23 cellular contexts compared by ENCODE assay signal in the genomic region with DNA sequence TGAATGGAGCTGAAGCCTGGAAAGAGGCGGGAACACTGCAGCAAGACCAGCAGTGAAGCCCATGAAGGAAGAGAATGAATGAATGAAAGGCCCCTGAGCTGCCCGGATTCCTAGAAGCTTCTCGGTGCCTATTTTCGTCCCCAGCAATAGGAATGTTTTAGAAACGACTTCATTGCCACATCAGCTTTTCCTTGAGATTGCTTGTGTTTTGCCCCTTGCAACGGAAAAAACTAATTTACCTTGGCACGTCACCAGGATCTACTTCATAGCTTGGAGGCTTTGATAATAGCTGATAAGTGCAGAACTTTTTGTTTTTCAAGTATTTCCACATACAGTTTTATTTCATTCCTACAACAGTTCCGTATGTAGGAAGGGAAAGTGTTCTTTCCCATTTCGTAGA.
DNase-seq lines count a peak whose midpoint lies in the region; ATAC-seq, FAIRE-seq and TF ChIP-seq lines count a peak whose summit lies in the region.
"Had no signal": no experiment of that assay in that cellular context is flagged by ENCODE, and none has a peak within 500 bp of the region (broad histone marks: within the 10 kb centered on the region; RNA-seq: fewer than 3 reads in every experiment).

No MANE protein-coding gene starts in this region.

- no peak overlapping the region for H3K4me3 Mint-ChIP-seq in nephron progenitor cell
- no peak overlapping the region for H3K4me3 Mint-ChIP-seq in activated T-helper 1 cell treated with anti-CD3 and anti-CD28 coated beads, Interleukin-12 subunit alpha, Interleukin-12 subunit beta, Interleukin-2, Interleukin-4 antibody, amounts not matched to agents 30 ng/mL and 10 ng/mL and 1 ng/mL, durations not matched to agents 14 hours and 24 hours and 36 hours
- H3K4me3 Mint-ChIP-seq in CD4-positive, alpha-beta memory T cell = no peak overlapping the region
- H3K4me3 Mint-ChIP-seq: B cell; CD8-positive, alpha-beta memory T cell; IgD-negative memory B cell had no signal

- dilution Hi-C loops in endothelial cell of umbilical vein (cut with MboI; ENCODE audit: extremely low pct_ligation_motif_present, low sequenced_read_pairs) = no loop called here

- H3K27ac Mint-ChIP-seq in nephron progenitor cell = peak overlapping the region; percentile 68
- no peak overlapping the region for H3K27ac Mint-ChIP-seq in activated T-helper 1 cell treated with anti-CD3 and anti-CD28 coated beads, Interleukin-12 subunit alpha, Interleukin-12 subunit beta, Interleukin-2, Interleukin-4 antibody, amounts not matched to agents 30 ng/mL and 10 ng/mL and 1 ng/mL, durations not matched to agents 14 hours and 24 hours and 36 hours
- no peak overlapping the region for H3K27ac Mint-ChIP-seq in CD4-positive, alpha-beta memory T cell
- H3K27ac Mint-ChIP-seq: B cell, IgD-negative memory B cell had no signal

- no peak for TF ChIP-seq POLR2A in endothelial cell of umbilical vein (IDR thresholded peaks at IDR 0.05; ENCODE audit: low read depth, low read length)

- H3K36me3 Mint-ChIP-seq in nephron progenitor cell (ENCODE audit: low read depth) = peaks cover 63% of the 10 kb centered on the region
- no peaks in the 10 kb centered on the region for H3K36me3 Mint-ChIP-seq in activated T-helper 1 cell treated with anti-CD3 and anti-CD28 coated beads, Interleukin-12 subunit alpha, Interleukin-12 subunit beta, Interleukin-2, Interleukin-4 antibody, amounts not matched to agents 30 ng/mL and 10 ng/mL and 1 ng/mL, durations not matched to agents 14 hours and 24 hours and 36 hours (ENCODE audit: low read depth)
- no peaks in the 10 kb centered on the region for H3K36me3 Mint-ChIP-seq in CD4-positive, alpha-beta memory T cell
- H3K36me3 Mint-ChIP-seq: CD8-positive, alpha-beta memory T cell; IgD-negative memory B cell had no signal

- POLR2A ChIA-PET in endothelial cell of umbilical vein (lab: Charles Lee) = no interaction called here
- POLR2A ChIA-PET in CD4-positive, alpha-beta memory T cell (lab: Charles Lee; ENCODE audit: partially characterized antibody) = no interaction called here

- DNase-seq in RPMI7951 (ENCODE audit: low read depth) = peak; percentile 48
- peak; percentile 77 for DNase-seq in endothelial cell of umbilical vein (ENCODE audit: low read depth, low spot score)
- no peak for DNase-seq in nephron progenitor cell
- DNase-seq in activated CD4-positive, alpha-beta T cell treated with anti-CD3 and anti-CD28 coated beads, Interleukin-2, amount 50 U/mL, for 4 hours = no peak
- DNase-seq in activated T-helper 1 cell treated with anti-CD3 and anti-CD28 coated beads, Interleukin-12 subunit alpha, Interleukin-12 subunit beta, Interleukin-2, Interleukin-4 antibody, amounts not matched to agents 30 ng/mL and 10 ng/mL and 1 ng/mL, durations not matched to agents 14 hours and 24 hours and 36 hours (ENCODE audit: low spot score) = no peak
- no peak for DNase-seq in CD4-positive, alpha-beta memory T cell
- DNase-seq: CD8-positive, alpha-beta memory T cell; DMS 273 treated with DMSO at 0.1 percent for 48 hours; EL; GDM1; MM.1S; NCI-H446; NCI-H526; SHP77 had no signal

- FAIRE-seq in endothelial cell of umbilical vein (lab: Jason Lieb, UNC) = peak; percentile 78
- FAIRE-seq: A549, GM12878, H54 had no signal

- H3K27me3 ChIP-seq in endothelial cell of umbilical vein (ENCODE audit: control insufficient read depth in 2 of 2, insufficient read depth in 2 of 2, low read length in 2 of 2) = peaks cover 4 to 10% of the 10 kb centered on the region in 2 experiments
- no peaks in the 10 kb centered on the region for H3K27me3 ChIP-seq in CD4-positive, alpha-beta memory T cell (ENCODE audit: insufficient read depth, low read length)

- H2AFZ ChIP-seq in endothelial cell of umbilical vein (ENCODE audit: low read depth, low read length) = peak overlapping the region; percentile 25

- H3K9ac ChIP-seq in endothelial cell of umbilical vein (replicated peaks; ENCODE audit: extremely low read depth, insufficient read depth, low read length) = no peak overlapping the region
- H3K9ac ChIP-seq: KMS-11 had no signal

- CTCF ChIA-PET in endothelial cell of umbilical vein (lab: Charles Lee) = no interaction called here
- CTCF ChIA-PET in CD4-positive, alpha-beta memory T cell (lab: Charles Lee; ENCODE audit: partially characterized antibody) = no interaction called here

- H3K4me1 ChIP-seq in endothelial cell of umbilical vein (ENCODE audit: control insufficient read depth, extremely low read depth, insufficient read depth, low read length) = peaks cover 5% of the 10 kb centered on the region
- no peaks in the 10 kb centered on the region for H3K4me1 ChIP-seq in CD4-positive, alpha-beta memory T cell (ENCODE audit: insufficient read depth, low read length)
- H3K4me1 ChIP-seq: A549 had no signal

- no peaks in the 10 kb centered on the region for H4K20me1 ChIP-seq in endothelial cell of umbilical vein (replicated peaks; ENCODE audit: control insufficient read depth, extremely low read depth, insufficient read depth, low read length)

- peaks cover 21% of the 10 kb centered on the region for H3K4me1 Mint-ChIP-seq in nephron progenitor cell
- no peaks in the 10 kb centered on the region for H3K4me1 Mint-ChIP-seq in activated T-helper 1 cell treated with anti-CD3 and anti-CD28 coated beads, Interleukin-12 subunit alpha, Interleukin-12 subunit beta, Interleukin-2, Interleukin-4 antibody, amounts not matched to agents 30 ng/mL and 10 ng/mL and 1 ng/mL, durations not matched to agents 14 hours and 24 hours and 36 hours (ENCODE audit: low read depth)
- H3K4me1 Mint-ChIP-seq in CD4-positive, alpha-beta memory T cell = no peaks in the 10 kb centered on the region
- H3K4me1 Mint-ChIP-seq: B cell; CD8-positive, alpha-beta memory T cell; IgD-negative memory B cell had no signal

- H3K4me2 ChIP-seq in endothelial cell of umbilical vein (ENCODE audit: insufficient read depth, low read length) = no peak overlapping the region
- H3K4me2 ChIP-seq: A549, KMS-11 had no signal

- H3K36me3 ChIP-seq in endothelial cell of umbilical vein (ENCODE audit: control insufficient read depth in 2 of 2, extremely low read depth in 1 of 2, insufficient read depth in 2 of 2, low read length in 2 of 2) = no peaks in the 10 kb centered on the region
- H3K36me3 ChIP-seq in CD4-positive, alpha-beta memory T cell (ENCODE audit: insufficient read depth, low read length) = no peaks in the 10 kb centered on the region

- H3K27me3 Mint-ChIP-seq in nephron progenitor cell (ENCODE audit: low read depth, poor library complexity) = no peaks in the 10 kb centered on the region
- H3K27me3 Mint-ChIP-seq in activated T-helper 1 cell treated with anti-CD3 and anti-CD28 coated beads, Interleukin-12 subunit alpha, Interleukin-12 subunit beta, Interleukin-2, Interleukin-4 antibody, amounts not matched to agents 30 ng/mL and 10 ng/mL and 1 ng/mL, durations not matched to agents 14 hours and 24 hours and 36 hours (ENCODE audit: insufficient read depth) = peaks cover 4% of the 10 kb centered on the region
- peaks cover 0 to 3% of the 10 kb centered on the region in 2 donors for H3K27me3 Mint-ChIP-seq in CD4-positive, alpha-beta memory T cell
- H3K27me3 Mint-ChIP-seq: B cell, IgD-negative memory B cell had no signal

- no peaks in the 10 kb centered on the region for H3K9me1 ChIP-seq in endothelial cell of umbilical vein (replicated peaks; ENCODE audit: control insufficient read depth, extremely low read depth, insufficient read depth, low read length)

- no peak overlapping the region for H3K4me3 ChIP-seq in endothelial cell of umbilical vein (replicated peaks in 1 of 3; ENCODE audit: insufficient read depth in 1 of 3, low read depth in 1 of 3, low read length in 3 of 3)
- no peak overlapping the region for H3K4me3 ChIP-seq in CD4-positive, alpha-beta memory T cell (ENCODE audit: low read length in 2 of 2)
- H3K4me3 ChIP-seq: A549, GM12878 had no signal

- no peak overlapping the region for H3K27ac ChIP-seq in endothelial cell of umbilical vein (ENCODE audit: insufficient read depth, low read depth, low read length)
- no peak overlapping the region for H3K27ac ChIP-seq in CD4-positive, alpha-beta memory T cell (ENCODE audit: low read depth, low read length)
- H3K27ac ChIP-seq: A549, C4-2B, KMS-11, RWPE1 had no signal

- BruUV-seq in endothelial cell of umbilical vein (replicated peaks; lab: Mats Ljungman, UMichigan) = no TSS peak

- H3K9me3 ChIP-seq in endothelial cell of umbilical vein (replicated peaks; ENCODE audit: control insufficient read depth, insufficient read depth, low read length) = no peaks in the 10 kb centered on the region
- no peaks in the 10 kb centered on the region for H3K9me3 ChIP-seq in CD4-positive, alpha-beta memory T cell (ENCODE audit: control insufficient read depth in 1 of 2, low read length in 2 of 2)
- H3K9me3 ChIP-seq: A549 had no signal

- intact Hi-C loops in endothelial cell of umbilical vein (cut with micrococcal nuclease) = no loop called here
- intact Hi-C loops in activated T-helper 1 cell treated with anti-CD3 and anti-CD28 coated beads, Interleukin-12 subunit alpha, Interleukin-12 subunit beta, Interleukin-2, Interleukin-4 antibody, amounts not matched to agents 30 ng/mL and 10 ng/mL and 1 ng/mL, durations not matched to agents 14 hours and 24 hours and 36 hours (cut with micrococcal nuclease) = no loop called here
- intact Hi-C loops in CD4-positive, alpha-beta memory T cell (cut with micrococcal nuclease) = no loop called here

- ATAC-seq in HG03045 (IDR thresholded peaks at IDR 0.05; ENCODE audit: unreplicated experiment) = no peak
- ATAC-seq: A549, GM12878 had no signal

- H3K9me3 Mint-ChIP-seq in nephron progenitor cell = no peaks in the 10 kb centered on the region
- H3K9me3 Mint-ChIP-seq in activated T-helper 1 cell treated with anti-CD3 and anti-CD28 coated beads, Interleukin-12 subunit alpha, Interleukin-12 subunit beta, Interleukin-2, Interleukin-4 antibody, amounts not matched to agents 30 ng/mL and 10 ng/mL and 1 ng/mL, durations not matched to agents 14 hours and 24 hours and 36 hours = no peaks in the 10 kb centered on the region
- H3K9me3 Mint-ChIP-seq in CD4-positive, alpha-beta memory T cell = no peaks in the 10 kb centered on the region
- H3K9me3 Mint-ChIP-seq: CD8-positive, alpha-beta memory T cell; IgD-negative memory B cell had no signal

- H3K79me2 ChIP-seq in endothelial cell of umbilical vein (ENCODE audit: control insufficient read depth, insufficient read depth, low read length) = no peaks in the 10 kb centered on the region

- no peak for TF ChIP-seq CTCF in endothelial cell of umbilical vein (IDR thresholded peaks at IDR 0.05; ENCODE audit: extremely low read depth in 1 of 2, insufficient read depth in 1 of 2, low read depth in 1 of 2, low read length in 2 of 2)
- TF ChIP-seq CTCF in nephron progenitor cell (IDR thresholded peaks at IDR 0.05) = no peak

TF ChIP-seq in endothelial cell of umbilical vein, 7 proteins besides CTCF, POLR2A, EP300 and RAD21:
- TF ChIP-seq GATA2 (IDR thresholded peaks at IDR 0.05; ENCODE audit: insufficient read depth, insufficient read length, low read depth, low read length) (no peak), MYC (IDR thresholded peaks at IDR 0.05; ENCODE audit: low read depth, low read length) (no peak), POLR2AphosphoS5 (IDR thresholded peaks at IDR 0.05; ENCODE audit: insufficient read depth, low read depth, low read length) (no peak), EZH2 (IDR thresholded peaks at IDR 0.05; ENCODE audit: borderline replicate concordance, low read depth, low read length, severe bottlenecking) (no peak), JUN (IDR thresholded peaks at IDR 0.05; ENCODE audit: borderline replicate concordance, insufficient read depth, insufficient read length, low read depth) (no peak)
TF ChIP-seq in endothelial cell of umbilical vein: peak in this region for 0.

Comparison
In these comparisons a context has a peak if more than half of its experiments do, and no peak if none do; other contexts are left out.
1. DNase-seq: peak in RPMI7951 (single experiment) and endothelial cell of umbilical vein (single experiment); none in nephron progenitor cell (single experiment), activated CD4-positive, alpha-beta T cell treated with anti-CD3 and anti-CD28 coated beads, Interleukin-2, amount 50 U/mL, for 4 hours (0 of 2), activated T-helper 1 cell treated with anti-CD3 and anti-CD28 coated beads, Interleukin-12 subunit alpha, Interleukin-12 subunit beta, Interleukin-2, Interleukin-4 antibody, amounts not matched to agents 30 ng/mL and 10 ng/mL and 1 ng/mL, durations not matched to agents 14 hours and 24 hours and 36 hours (single experiment) and CD4-positive, alpha-beta memory T cell (0 of 5).